18 cellular contexts compared by ENCODE assay signal in the genomic region with DNA sequence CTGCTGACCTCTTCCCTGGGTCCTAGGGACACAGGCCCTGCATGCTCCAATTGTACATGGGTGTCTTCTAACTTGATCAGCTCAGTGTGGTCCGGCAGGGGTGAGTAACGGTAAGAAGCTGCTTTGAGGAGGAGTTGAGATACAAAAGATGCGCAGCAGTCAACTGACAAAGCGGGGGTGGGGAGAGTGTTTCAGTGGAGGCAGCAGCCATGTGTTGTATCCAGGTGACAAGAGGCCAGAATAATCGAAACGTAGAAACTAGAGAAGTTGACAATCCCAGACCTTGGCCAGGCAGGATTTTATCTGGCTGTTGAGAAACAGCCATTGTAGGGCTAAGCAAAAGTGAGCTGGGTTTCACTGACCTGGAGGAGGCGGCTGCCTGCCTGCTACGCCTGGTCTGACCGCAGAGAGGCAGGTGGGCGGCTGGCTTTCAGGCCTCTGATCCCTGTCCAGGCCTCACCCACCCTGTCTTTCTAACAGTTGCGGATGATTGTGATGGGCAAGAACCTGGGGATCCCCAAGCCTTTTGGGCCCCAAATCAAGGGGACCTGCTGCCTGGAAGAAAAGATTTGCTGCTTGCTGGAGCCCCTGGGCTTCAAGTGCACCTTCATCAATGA.
"Had no signal": no experiment of that assay in that cellular context is flagged by ENCODE, and none has a peak within 500 bp of the region (broad histone marks: within the 10 kb centered on the region; RNA-seq: fewer than 3 reads in every experiment).

No MANE protein-coding gene starts in this region.

- H3K27me3 ChIP-seq: esophagus squamous epithelium, transverse colon had no signal

- H3K4me3 ChIP-seq: coronary artery, esophagus squamous epithelium, gastroesophageal sphincter, transverse colon had no signal

- H3K27ac ChIP-seq: coronary artery, esophagus squamous epithelium, gastroesophageal sphincter, transverse colon had no signal

- FAIRE-seq: urothelium cell line had no signal

- H3K36me3 ChIP-seq: esophagus squamous epithelium, gastroesophageal sphincter, transverse colon had no signal

- DNase-seq: activated CD4-positive, alpha-beta memory T cell treated with anti-CD3 and anti-CD28 coated beads, Interleukin-2, amount 10 ng/mL, durations not matched to agents 7 days and 5 days; activated CD4-positive, alpha-beta T cell treated with anti-CD3 and anti-CD28 coated beads, Interleukin-2, amount 10 ng/mL, durations not matched to agents 24 days and 14 days; cerebellar nuclear complex; endodermal cell; esophagus squamous epithelium; head of caudate nucleus; hypothalamus; islet precursor cell; left cardiac atrium; occipital lobe; stimulated activated CD4-positive, alpha-beta T cell treated with anti-CD3 and anti-CD28 coated beads, Interleukin-2, amount 100 ng/mL, for 48 hours; stimulated activated CD8-positive, alpha-beta memory T cell treated with anti-CD3 and anti-CD28 coated beads, Interleukin-4, amount 100 ng/mL, for 48 hours; stimulated activated naive B cell treated with anti-CD40 and anti-IgM and Interleukin-4, amounts not matched to agents 10 μg/mL and 1 μg/mL and 100 μg/mL, for 72 hours; T-helper 17 cell; transverse colon had no signal
